Comparison of ENCODE assay signal across 8 cellular contexts in the genomic region with DNA sequence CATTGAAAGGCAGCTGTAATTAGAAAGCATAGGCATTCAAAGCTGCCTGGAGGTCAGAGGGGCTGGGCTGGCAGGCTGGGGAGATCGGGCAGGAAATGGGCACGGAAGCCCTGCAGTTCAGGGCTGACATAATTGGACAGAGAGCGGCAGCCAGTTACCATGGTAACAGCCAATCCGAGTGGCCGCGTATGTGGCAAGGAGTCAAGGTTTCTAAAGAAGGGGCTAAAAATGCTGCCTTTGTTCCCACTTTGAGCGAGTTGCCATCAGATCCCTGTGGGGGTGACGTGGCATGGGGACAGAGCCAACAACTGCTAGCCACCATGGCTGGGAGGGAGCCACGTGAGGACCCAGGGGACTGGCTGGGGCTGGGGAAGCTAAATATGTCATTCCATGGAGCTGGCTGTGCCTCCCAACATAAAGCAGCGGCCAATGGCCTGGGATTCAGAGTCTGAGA. TPM values are rescaled to one million over a fixed set of nuclear protein-coding genes. Genes with fewer than 3 reads are reported as not detected.
DNase-seq lines count a peak whose midpoint lies in the region; ATAC-seq and TF ChIP-seq lines count a peak whose summit lies in the region.

No MANE protein-coding gene starts in this region.

- H3K36me3 Mint-ChIP-seq in brain = no peaks in the 10 kb centered on the region
- H3K36me3 Mint-ChIP-seq in immature natural killer cell = no peaks in the 10 kb centered on the region

- TF ChIP-seq EP300 in esophagus muscularis mucosa (IDR thresholded peaks at IDR 0.05) = no peak

- H3K27me3 ChIP-seq in esophagus muscularis mucosa = no peaks in the 10 kb centered on the region

- H3K36me3 ChIP-seq in esophagus muscularis mucosa = no peaks in the 10 kb centered on the region

- TF ChIP-seq POLR2A in esophagus muscularis mucosa (IDR thresholded peaks at IDR 0.05; ENCODE audit: low read depth) = no peak

- peaks cover 0 to 2% (median 0%) of the 10 kb centered on the region in 5 experiments for H3K9me3 Mint-ChIP-seq in brain
- H3K9me3 Mint-ChIP-seq in immature natural killer cell = no peaks in the 10 kb centered on the region

- H3K4me1 Mint-ChIP-seq in brain (peaks cover 66% of the 10 kb centered on the region), immature natural killer cell (peaks cover 8 to 11% of the 10 kb centered on the region in 2 donors)

- no peaks in the 10 kb centered on the region for H3K9me3 ChIP-seq in esophagus muscularis mucosa

- H3K27me3 Mint-ChIP-seq in brain (no peaks in the 10 kb centered on the region), immature natural killer cell (ENCODE audit: low read depth in 3 of 3) (peaks cover 0 to 9% (median 5%) of the 10 kb centered on the region in 3 donors)

- peaks cover 3 to 19% (median 11%) of the 10 kb centered on the region in 4 donors for H3K4me1 ChIP-seq in esophagus muscularis mucosa

- H3K27ac Mint-ChIP-seq in brain (peak overlapping the region; percentile 95 to 99 (median 98)), immature natural killer cell (peak overlapping the region in 1 of 6 donors; percentile 49)

- H3K27ac ChIP-seq in esophagus muscularis mucosa (replicated peaks in 1 of 4) = peak overlapping the region in 1 of 4 donors; percentile 20

- no peak for ATAC-seq in GM19023 (IDR thresholded peaks at IDR 0.05; ENCODE audit: unreplicated experiment)

- TF ChIP-seq CTCF in brain (conservative IDR thresholded peaks at IDR 0.05) (no peak), esophagus muscularis mucosa (IDR thresholded peaks at IDR 0.05) (no peak)

- peak overlapping the region; percentile 22 to 74 (median 47) for H3K4me3 Mint-ChIP-seq in brain
- peak overlapping the region in 4 of 5 donors; percentile 25 to 54 (median 40) for H3K4me3 Mint-ChIP-seq in immature natural killer cell

- intact Hi-C loops in esophagus muscularis mucosa (cut with DNase I) = no loop called here

- peak overlapping the region in 2 of 4 donors; percentile 1 to 11 for H3K4me3 ChIP-seq in esophagus muscularis mucosa

- peak; percentile 46 for DNase-seq in stimulated activated CD4-positive, alpha-beta T cell treated with anti-CD3 and anti-CD28 coated beads, Interleukin-15, amount 100 ng/mL, for 24 hours
- no peak for DNase-seq in stimulated activated CD4-positive, alpha-beta T cell treated with anti-CD3 and anti-CD28 coated beads, Interleukin-12 subunit alpha, Interleukin-12 subunit beta, amount 100 ng/mL, for 4 hours
- DNase-seq in SK-N-DZ (ENCODE audit: low spot score) (peak; percentile 85), immature natural killer cell (peak; percentile 17 to 63 (median 34)), smooth muscle cell of the brain vasculature (ENCODE audit: low read depth, low spot score) (peak; percentile 26), esophagus muscularis mucosa (ENCODE audit: extremely low spot score) (no peak)

- 2% methylated on average over 8 of the region's 10 CpGs for WGBS in esophagus muscularis mucosa

RNA-seq across cellular contexts. Expression of gene NDFIP1, which starts 44.7 kb away (rescaled TPM):
- polyA plus RNA-seq in SK-N-DZ (2014; cell fraction: cytosol; rRNA removed) = 50.3 and 52.5 TPM in 2 replicates
- polyA plus RNA-seq in SK-N-DZ (2014; cell fraction: nucleus; rRNA removed) = 16.4 and 19.3 TPM in 2 replicates
- polyA plus RNA-seq in brain (ENCODE audit: insufficient read depth, low read depth, low replicate concordance) (108 TPM), immature natural killer cell (10 to 100 TPM; 34.7 to 46.7 (median 41.8) TPM)
- total RNA-seq in esophagus muscularis mucosa = 100 to 1,000 TPM in 2 of 4 donors, 10 to 100 TPM in 2; 57.8 to 169 (median 101) TPM

RNA-seq across cellular contexts. Expression of gene GNPDA1, which starts 51.1 kb away (rescaled TPM):
- polyA plus RNA-seq in SK-N-DZ (2014; cell fraction: cytosol; rRNA removed) = 82.7 and 117 TPM in 2 replicates
- polyA plus RNA-seq in SK-N-DZ (2014; cell fraction: nucleus; rRNA removed) = 60.2 and 64.3 TPM in 2 replicates
- polyA plus RNA-seq in brain (ENCODE audit: insufficient read depth, low read depth, low replicate concordance) (66.1 TPM), immature natural killer cell (10 to 100 TPM; 17.5 to 35.9 (median 28.4) TPM)
- 10 to 100 TPM; 19.5 to 52.4 (median 35.4) TPM for total RNA-seq in esophagus muscularis mucosa

Comparison
In these comparisons a context has a peak if more than half of its experiments do, and no peak if none do; other contexts are left out.
1. DNase-seq: peak in stimulated activated CD4-positive, alpha-beta T cell treated with anti-CD3 and anti-CD28 coated beads, Interleukin-15, amount 100 ng/mL, for 24 hours (single experiment), SK-N-DZ (single experiment), immature natural killer cell (3 of 3) and smooth muscle cell of the brain vasculature (single experiment); none in stimulated activated CD4-positive, alpha-beta T cell treated with anti-CD3 and anti-CD28 coated beads, Interleukin-12 subunit alpha, Interleukin-12 subunit beta, amount 100 ng/mL, for 4 hours (single experiment) and esophagus muscularis mucosa (single experiment).